ENCODE assay signal across 11 cellular contexts in the genomic region with DNA sequence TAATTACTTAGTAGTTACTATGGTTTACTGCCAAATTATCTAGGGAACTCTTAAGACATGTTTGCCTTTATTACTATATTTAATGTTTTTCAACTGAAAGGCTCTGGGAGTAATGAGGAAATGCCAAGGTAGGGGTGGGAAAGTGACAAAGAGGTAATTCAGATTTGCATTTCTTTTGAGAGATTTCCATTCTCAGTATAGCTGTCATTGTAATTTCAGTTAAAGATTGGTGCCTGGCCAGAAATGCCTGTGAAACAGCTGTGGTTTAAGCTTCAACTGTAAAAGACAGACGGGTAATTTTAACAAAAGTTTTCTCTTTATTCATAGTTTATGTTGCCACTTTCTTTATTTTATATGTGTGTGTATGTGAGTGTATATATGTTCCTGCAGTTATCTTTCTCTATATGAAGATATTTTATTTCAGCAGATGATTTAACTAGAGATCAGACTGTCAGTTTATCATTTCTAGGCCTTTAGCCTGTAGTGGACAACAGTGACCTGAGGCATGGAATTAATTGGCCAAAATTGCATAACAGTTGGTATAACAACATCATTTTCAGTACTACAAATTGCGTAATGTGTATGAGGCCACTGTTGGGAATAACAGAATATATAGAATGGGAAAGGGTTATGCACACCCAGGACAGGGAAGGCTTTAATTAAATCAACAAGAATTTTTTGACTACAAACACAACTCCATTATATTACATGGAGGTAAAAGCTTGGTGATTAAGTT.
DNase-seq lines count a peak whose midpoint lies in the region; ATAC-seq and TF ChIP-seq lines count a peak whose summit lies in the region.
"Had no signal": no experiment of that assay in that cellular context is flagged by ENCODE, and none has a peak within 500 bp of the region (broad histone marks: within the 10 kb centered on the region; RNA-seq: fewer than 3 reads in every experiment).

No MANE protein-coding gene starts in this region.

- H3K36me3 ChIP-seq in HAP-1 (replicated peaks), result 0 out of 2 replicates have a peak, but pooled peaks cover 3% of the 10 kb centered on the region
- H3K36me3 ChIP-seq: transverse colon had no signal

- H3K4me3 Mint-ChIP-seq in nephron, result no peak overlapping the region
- no peak overlapping the region for H3K4me3 Mint-ChIP-seq in natural killer cell

- H3K27me3 Mint-ChIP-seq in nephron (ENCODE audit: low read depth), result no peaks in the 10 kb centered on the region
- no peaks in the 10 kb centered on the region for H3K27me3 Mint-ChIP-seq in natural killer cell (ENCODE audit: low read depth in 2 of 2)

- no peak for TF ChIP-seq CTCF in nephron (IDR thresholded peaks at IDR 0.05; ENCODE audit: unreplicated experiment in 3 of 3)
- TF ChIP-seq CTCF in natural killer cell (IDR thresholded peaks at IDR 0.05), result no peak

- ATAC-seq in GM18868 (IDR thresholded peaks at IDR 0.05; ENCODE audit: unreplicated experiment) (peak; percentile 51), natural killer cell (no peak), HG02938 (IDR thresholded peaks at IDR 0.05; ENCODE audit: unreplicated experiment) (no peak)

- H3K9me3 Mint-ChIP-seq in nephron (no peaks in the 10 kb centered on the region), natural killer cell (no peaks in the 10 kb centered on the region)

- H3K27me3 ChIP-seq in HAP-1 (ENCODE audit: low read depth), result no peaks in the 10 kb centered on the region
- H3K27me3 ChIP-seq: transverse colon had no signal

- intact Hi-C loops in natural killer cell (cut with micrococcal nuclease), result no loop called here

- H3K4me1 ChIP-seq in HAP-1, result peaks cover 22% of the 10 kb centered on the region

- peak overlapping the region; percentile 19 to 64 (median 36) for H3K27ac Mint-ChIP-seq in nephron
- peak overlapping the region in 1 of 2 donors; percentile 19 for H3K27ac Mint-ChIP-seq in natural killer cell

- in situ Hi-C loops in HAP-1 (cut with MboI; ENCODE audit: low sequenced_read_pairs), result no loop called here

- H3K36me3 Mint-ChIP-seq in nephron (ENCODE audit: low read depth) (peaks cover under 1% of the 10 kb centered on the region), natural killer cell (no peaks in the 10 kb centered on the region)

- peak; percentile 52 to 89 for DNase-seq in HAP-1 (ENCODE audit: low spot score in 2 of 2)
- DNase-seq in NCI-H226, result peak; percentile 13
- DNase-seq in natural killer cell, result no peak
- DNase-seq in GM19238 (ENCODE audit: insufficient read length, low spot score), result no peak
- DNase-seq: activated T-cell treated with anti-CD3 and anti-CD28 coated beads for 4 hours, MM.1S, T1000, transverse colon had no signal

- H3K9me3 ChIP-seq in HAP-1, result no peaks in the 10 kb centered on the region
- H3K9me3 ChIP-seq: transverse colon had no signal

- no peak overlapping the region for H3K4me3 ChIP-seq in HAP-1
- H3K4me3 ChIP-seq: transverse colon had no signal

- H3K4me1 Mint-ChIP-seq in nephron, result peaks cover 23% of the 10 kb centered on the region
- peaks cover 8 to 32% of the 10 kb centered on the region in 2 donors for H3K4me1 Mint-ChIP-seq in natural killer cell

Comparison
In these comparisons a context has a peak if more than half of its experiments do, and no peak if none do; other contexts are left out.
1. DNase-seq: peak in HAP-1 (2 of 2) and NCI-H226 (single experiment); none in natural killer cell (single experiment) and GM19238 (single experiment).